ENCODE assay signal across 21 cellular contexts in the genomic region with DNA sequence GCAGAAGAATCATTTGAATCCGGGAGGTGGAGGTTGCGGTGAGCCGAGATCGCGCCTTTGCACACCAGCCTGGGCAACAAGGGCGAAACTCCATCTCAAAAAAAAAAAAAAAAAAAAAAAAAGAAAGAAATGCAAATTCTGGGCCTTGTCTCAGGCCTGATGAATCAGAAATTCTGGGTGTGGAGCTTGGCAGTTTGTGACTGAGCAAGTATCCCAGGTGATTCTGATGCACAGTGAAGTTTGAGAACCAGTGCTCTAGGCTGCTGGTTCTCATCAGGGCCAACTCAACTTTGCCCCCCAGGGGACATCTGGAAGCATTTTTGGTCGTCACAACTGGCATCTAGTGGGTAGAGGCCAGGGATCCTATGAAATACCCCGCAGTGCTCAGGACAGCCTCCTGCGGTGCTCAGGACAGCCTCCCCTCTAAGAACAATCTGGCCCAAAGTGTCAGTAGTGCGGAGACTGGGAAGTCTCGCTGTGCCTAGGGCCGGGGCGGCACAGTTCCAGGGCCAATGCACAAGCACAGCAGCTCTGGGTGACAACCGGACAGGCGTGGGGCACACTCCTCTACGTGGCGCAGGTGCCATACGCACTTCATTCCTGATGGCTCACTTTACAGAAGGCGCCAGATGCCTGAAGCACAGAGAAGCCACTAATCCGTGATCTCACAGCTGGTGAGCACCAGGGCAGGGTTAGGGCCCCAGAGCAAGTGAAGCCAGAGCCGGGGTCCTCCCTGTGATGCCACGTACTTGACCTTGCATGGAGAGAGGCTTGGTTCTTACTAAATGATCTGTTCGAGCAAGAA. TPM values are rescaled to one million over a fixed set of nuclear protein-coding genes. Genes with fewer than 3 reads are reported as not detected.
DNase-seq lines count a peak whose midpoint lies in the region; ATAC-seq, FAIRE-seq and TF ChIP-seq lines count a peak whose summit lies in the region.
"Had no signal": no experiment of that assay in that cellular context is flagged by ENCODE, and none has a peak within 500 bp of the region (broad histone marks: within the 10 kb centered on the region; RNA-seq: fewer than 3 reads in every experiment).

No MANE protein-coding gene starts in this region.

- RAD21 ChIA-PET in GM12878 (lab: Charles Lee; ENCODE audit: unreplicated experiment) = no interaction called here

- H2AFZ ChIP-seq in GM12878 (ENCODE audit: control insufficient read depth, low read depth, low read length) = no peak overlapping the region

- H3K9me3 ChIP-seq in GM12878 (replicated peaks; ENCODE audit: control insufficient read depth, insufficient read depth, low read length) (no peaks in the 10 kb centered on the region), vagina (no peaks in the 10 kb centered on the region)
- H3K9me3 ChIP-seq: Caco-2, neutrophil, right lobe of liver, SJSA1, suprapubic skin had no signal

- H3K9me3 Mint-ChIP-seq in activated naive CD8-positive, alpha-beta T cell treated with anti-CD3 and anti-CD28 coated beads, Interleukin-2, amount 10 ng/mL, durations not matched to agents 7 days and 5 days = no peaks in the 10 kb centered on the region
- no peaks in the 10 kb centered on the region for H3K9me3 Mint-ChIP-seq in activated naive CD8-positive, alpha-beta T cell treated with anti-CD3 and anti-CD28 coated beads for 36 hours
- H3K9me3 Mint-ChIP-seq in stimulated activated memory B cell treated with anti-CD40 and anti-IgM and Interleukin-4, amounts not matched to agents 10 μg/mL and 1 μg/mL and 100 μg/mL, for 72 hours = no peaks in the 10 kb centered on the region
- H3K9me3 Mint-ChIP-seq: activated T-cell treated with anti-CD3 and anti-CD28 coated beads, Interleukin-2, amount 50 U/mL, for 72 hours had no signal

- CTCF ChIA-PET in GM12878 (lab: Yijun Ruan, JAX) = interaction anchor here (0.7 to 3.8 kb wide), 2 partner anchors 122 to 1014 kb away, joined by 10 to 24 read pairs; no protein-coding TSS in a partner anchor

- ATAC-seq in activated naive CD8-positive, alpha-beta T cell treated with anti-CD3 and anti-CD28 coated beads, Interleukin-2, amount 10 ng/mL, durations not matched to agents 7 days and 5 days (ENCODE audit: low read depth) = no peak
- ATAC-seq in GM12878 = no peak
- ATAC-seq in stimulated activated memory B cell treated with anti-CD40 and anti-IgM and Interleukin-4, amounts not matched to agents 10 μg/mL and 1 μg/mL and 100 μg/mL, for 72 hours = peak; percentile 50
- ATAC-seq: activated T-cell treated with anti-CD3 and anti-CD28 coated beads, Interleukin-2, amount 50 U/mL, for 72 hours; right lobe of liver had no signal

- no peak for DNase-seq in activated naive CD8-positive, alpha-beta T cell treated with anti-CD3 and anti-CD28 coated beads, Interleukin-2, amount 10 ng/mL, durations not matched to agents 7 days and 5 days
- no peak for DNase-seq in activated naive CD8-positive, alpha-beta T cell treated with anti-CD3 and anti-CD28 coated beads for 36 hours
- DNase-seq in NCI-H510A (lab: John Stamatoyannopoulos, UW) (peak; percentile 41), GM12878 (ENCODE audit: low read depth, low spot score) (no peak), KG1 (lab: John Stamatoyannopoulos, UW) (no peak), vagina (ENCODE audit: extremely low spot score in 2 of 2) (no peak)
- DNase-seq in stimulated activated CD8-positive, alpha-beta memory T cell treated with anti-CD3 and anti-CD28 coated beads, Interleukin-4, amount 100 ng/mL, for 48 hours = no peak
- DNase-seq: activated CD4-positive, alpha-beta T cell treated with anti-CD3 and anti-CD28 coated beads, Interleukin-2, amount 50 U/mL, for 4 hours; activated T-cell treated with anti-CD3 and anti-CD28 coated beads, Interleukin-2, amount 50 U/mL, for 72 hours; Caco-2; caudate nucleus; islet precursor cell; MM.1S; right lobe of liver; stimulated activated CD4-positive, alpha-beta T cell treated with anti-CD3 and anti-CD28 coated beads, Interleukin-1b, Interleukin-23, amount 100 ng/mL, for 48 hours had no signal

- TF ChIP-seq RAD21 in GM12878 (IDR thresholded peaks at IDR 0.05; ENCODE audit: insufficient read depth, low read depth, low read length) = no peak

- H3K36me3 Mint-ChIP-seq in activated naive CD8-positive, alpha-beta T cell treated with anti-CD3 and anti-CD28 coated beads, Interleukin-2, amount 10 ng/mL, durations not matched to agents 7 days and 5 days = peaks cover 5% of the 10 kb centered on the region
- peaks cover 5% of the 10 kb centered on the region for H3K36me3 Mint-ChIP-seq in activated naive CD8-positive, alpha-beta T cell treated with anti-CD3 and anti-CD28 coated beads for 36 hours
- no peaks in the 10 kb centered on the region for H3K36me3 Mint-ChIP-seq in stimulated activated memory B cell treated with anti-CD40 and anti-IgM and Interleukin-4, amounts not matched to agents 10 μg/mL and 1 μg/mL and 100 μg/mL, for 72 hours

- no peak for TF ChIP-seq CTCF in GM12878 (IDR thresholded peaks at IDR 0.05 in 2 of 3, conservative IDR thresholded peaks at IDR 0.05 in 1 of 3; ENCODE audit: control insufficient read depth in 2 of 3, extremely low read depth in 1 of 3, insufficient read depth in 1 of 3, low read depth in 3 of 3, low read length in 3 of 3)
- TF ChIP-seq CTCF in vagina (IDR thresholded peaks at IDR 0.05) = no peak

- no peak overlapping the region for H3K4me3 Mint-ChIP-seq in activated naive CD8-positive, alpha-beta T cell treated with anti-CD3 and anti-CD28 coated beads, Interleukin-2, amount 10 ng/mL, durations not matched to agents 7 days and 5 days
- no peak overlapping the region for H3K4me3 Mint-ChIP-seq in activated naive CD8-positive, alpha-beta T cell treated with anti-CD3 and anti-CD28 coated beads for 36 hours
- no peak overlapping the region for H3K4me3 Mint-ChIP-seq in stimulated activated memory B cell treated with anti-CD40 and anti-IgM and Interleukin-4, amounts not matched to agents 10 μg/mL and 1 μg/mL and 100 μg/mL, for 72 hours
- H3K4me3 Mint-ChIP-seq: activated T-cell treated with anti-CD3 and anti-CD28 coated beads, Interleukin-2, amount 50 U/mL, for 72 hours had no signal

- peaks cover 0 to 5% of the 10 kb centered on the region in 2 experiments; a peak in 3 of 4 replicates for H3K27me3 ChIP-seq in GM12878 (replicated peaks in 1 of 2; ENCODE audit: control insufficient read depth in 2 of 2, insufficient read depth in 2 of 2, low read length in 1 of 2)
- H3K27me3 ChIP-seq in vagina = no peaks in the 10 kb centered on the region
- H3K27me3 ChIP-seq: right lobe of liver had no signal

- TF ChIP-seq EP300 in GM12878 (IDR thresholded peaks at IDR 0.05; ENCODE audit: borderline replicate concordance in 1 of 2, control insufficient read depth in 1 of 2, low read depth in 2 of 2, low read length in 2 of 2) = no peak

- no TSS peak for BruUV-seq in GM12878 (replicated peaks; lab: Mats Ljungman, UMichigan)

- TF ChIP-seq POLR2A in GM12878 (IDR thresholded peaks at IDR 0.05; ENCODE audit: low read depth, low read length) (no peak), vagina (IDR thresholded peaks at IDR 0.05) (no peak)

- H3K4me3 ChIP-seq in GM12878 (no peak overlapping the region), vagina (no peak overlapping the region)
- H3K4me3 ChIP-seq: right lobe of liver, SJSA1, suprapubic skin had no signal

- H3K9ac ChIP-seq in GM12878 (ENCODE audit: control insufficient read depth, insufficient read depth, low read length) = no peak overlapping the region

- H3K4me1 ChIP-seq in GM12878 (ENCODE audit: control insufficient read depth, insufficient read depth, low read length) (peaks cover 23% of the 10 kb centered on the region), vagina (no peaks in the 10 kb centered on the region)
- H3K4me1 ChIP-seq: Caco-2, right lobe of liver, SJSA1 had no signal

- SMC1A ChIA-PET in GM12878 (lab: Charles Lee; ENCODE audit: uncharacterized antibody, unreplicated experiment) = no interaction called here

- peak overlapping the region; percentile 81 for H3K27ac Mint-ChIP-seq in activated naive CD8-positive, alpha-beta T cell treated with anti-CD3 and anti-CD28 coated beads, Interleukin-2, amount 10 ng/mL, durations not matched to agents 7 days and 5 days
- no peak overlapping the region for H3K27ac Mint-ChIP-seq in activated naive CD8-positive, alpha-beta T cell treated with anti-CD3 and anti-CD28 coated beads for 36 hours
- H3K27ac Mint-ChIP-seq in stimulated activated memory B cell treated with anti-CD40 and anti-IgM and Interleukin-4, amounts not matched to agents 10 μg/mL and 1 μg/mL and 100 μg/mL, for 72 hours = peak overlapping the region; percentile 87
- H3K27ac Mint-ChIP-seq: activated T-cell treated with anti-CD3 and anti-CD28 coated beads, Interleukin-2, amount 50 U/mL, for 72 hours had no signal

- intact Hi-C loops in GM12878 (cut with micrococcal nuclease; ENCODE audit: unreplicated experiment) = no loop called here
- intact Hi-C loops in vagina (cut with DNase I) = no loop called here

- H4K20me1 ChIP-seq in GM12878 (ENCODE audit: control insufficient read depth, insufficient read depth) = no peaks in the 10 kb centered on the region

- H3K27ac ChIP-seq in GM12878 (ENCODE audit: control insufficient read depth, insufficient read depth) = no peak overlapping the region
- no peak overlapping the region for H3K27ac ChIP-seq in vagina
- H3K27ac ChIP-seq: neutrophil, right lobe of liver, SJSA1, suprapubic skin had no signal

- POLR2A ChIA-PET in activated naive CD8-positive, alpha-beta T cell treated with anti-CD3 and anti-CD28 coated beads, Interleukin-2, amount 10 ng/mL, durations not matched to agents 7 days and 5 days (lab: Charles Lee) = interaction anchor here (0.5 to 1.3 kb wide), 2 partner anchors 10 to 139 kb away, joined by 3 to 5 read pairs; no protein-coding TSS in a partner anchor
- POLR2A ChIA-PET in GM12878 (lab: Charles Lee) = no interaction called here

- no peak for FAIRE-seq in GM12878 (lab: Jason Lieb, UNC)
- FAIRE-seq: GM18507, TTC549 had no signal

- peaks cover 54% of the 10 kb centered on the region for H3K4me1 Mint-ChIP-seq in activated naive CD8-positive, alpha-beta T cell treated with anti-CD3 and anti-CD28 coated beads, Interleukin-2, amount 10 ng/mL, durations not matched to agents 7 days and 5 days
- H3K4me1 Mint-ChIP-seq in activated naive CD8-positive, alpha-beta T cell treated with anti-CD3 and anti-CD28 coated beads for 36 hours = peaks cover 54% of the 10 kb centered on the region
- H3K4me1 Mint-ChIP-seq in stimulated activated memory B cell treated with anti-CD40 and anti-IgM and Interleukin-4, amounts not matched to agents 10 μg/mL and 1 μg/mL and 100 μg/mL, for 72 hours = peaks cover 90% of the 10 kb centered on the region

- no peaks in the 10 kb centered on the region for H3K36me3 ChIP-seq in GM12878 (ENCODE audit: control insufficient read depth in 2 of 2, insufficient read depth in 2 of 2, low read length in 1 of 2)
- no peaks in the 10 kb centered on the region for H3K36me3 ChIP-seq in vagina
- H3K36me3 ChIP-seq: neutrophil, right lobe of liver, SJSA1, suprapubic skin had no signal

- H3K79me2 ChIP-seq in GM12878 (ENCODE audit: control insufficient read depth, insufficient read depth, low read length) = no peaks in the 10 kb centered on the region

- no peaks in the 10 kb centered on the region for H3K27me3 Mint-ChIP-seq in activated naive CD8-positive, alpha-beta T cell treated with anti-CD3 and anti-CD28 coated beads, Interleukin-2, amount 10 ng/mL, durations not matched to agents 7 days and 5 days
- no peaks in the 10 kb centered on the region for H3K27me3 Mint-ChIP-seq in activated naive CD8-positive, alpha-beta T cell treated with anti-CD3 and anti-CD28 coated beads for 36 hours
- no peaks in the 10 kb centered on the region for H3K27me3 Mint-ChIP-seq in stimulated activated memory B cell treated with anti-CD40 and anti-IgM and Interleukin-4, amounts not matched to agents 10 μg/mL and 1 μg/mL and 100 μg/mL, for 72 hours

- WGBS in GM12878 (ENCODE audit: insufficient coverage, insufficient replicate concordance, low lambda C conversion rate, missing lambda C conversion rate) = 41% methylated on average over 22 of the region's 23 CpGs

- H3K4me2 ChIP-seq in GM12878 (ENCODE audit: control insufficient read depth, insufficient read depth) = no peak overlapping the region

- in situ Hi-C loops in GM12878 (cut with MboI) = no loop called here

RNA-seq across cellular contexts. Expression of gene SDK2, which starts 55.8 kb away (rescaled TPM):
- total RNA-seq in activated naive CD8-positive, alpha-beta T cell treated with anti-CD3 and anti-CD28 coated beads, Interleukin-2, amount 10 ng/mL, durations not matched to agents 7 days and 5 days = 10 to 100 TPM; 29.3 to 31.1 TPM
- 1 to 10 TPM; 1.4 to 1.6 TPM for total RNA-seq in activated naive CD8-positive, alpha-beta T cell treated with anti-CD3 and anti-CD28 coated beads for 36 hours
- total RNA-seq in GM12878 (2013; cell fraction: nucleolus; rRNA removed) = 0.04 TPM in 1 of 2 replicates, not detected in the other
- total RNA-seq in GM12878 (2014; rRNA removed) = not detected in 2 replicates
- not detected in 2 replicates for total RNA-seq in GM12878 (2014; rRNA removed; fragmentation: Illumina TruSeq; extraction: Trizol)
- 0.08 TPM in 1 of 2 replicates, not detected in the other for total RNA-seq in GM12878 (2021)
- not detected for polyA plus RNA-seq in GM12878 (2011; ENCODE audit: low read depth)
- 0.03 TPM in 1 of 2 replicates, not detected in the other for polyA plus RNA-seq in GM12878 (2011; rRNA removed)
- 0.01 and 0.02 TPM in 2 replicates for polyA plus RNA-seq in GM12878 (2011; cell fraction: cytosol; rRNA removed)
- 0.03 and 0.06 TPM in 2 replicates for polyA plus RNA-seq in GM12878 (2011; cell fraction: nucleus; rRNA removed)
- 0.04 TPM in 2 replicates for polyA plus RNA-seq in GM12878 (2012)
- not detected in 2 replicates for polyA plus RNA-seq in GM12878 (2014; fragmentation: Illumina TruSeq; extraction: Trizol)
- polyA plus RNA-seq in GM12878 (2014; fragmentation: Nextera tagmentation; extraction: Ambion mirVana) = not detected
- not detected in 2 replicates for polyA plus RNA-seq in GM12878 (2014; rRNA removed)
- under 1 TPM in 1 of 2 experiments, not detected in 1; 0.03 TPM for polyA plus RNA-seq in GM12878 (2016; fragmentation: Nextera tagmentation; extraction: Ambion mirVana)
- polyA minus RNA-seq in GM12878 (2011; rRNA and poly(A)+ RNA removed) = under 0.01 TPM in 2 replicates
- not detected in 2 replicates for polyA minus RNA-seq in GM12878 (2011; cell fraction: cytosol; rRNA and poly(A)+ RNA removed)
- under 0.01 TPM in 1 of 2 replicates, not detected in the other for polyA minus RNA-seq in GM12878 (2011; cell fraction: nucleus; rRNA and poly(A)+ RNA removed)
- total RNA-seq in vagina = 1.7 TPM

Comparison
In these comparisons a context has a peak if more than half of its experiments do, and no peak if none do; other contexts are left out.
1. RNA of gene SDK2, which starts 55.8 kb away (total RNA-seq): 29.3 to 31.1 TPM in activated naive CD8-positive, alpha-beta T cell treated with anti-CD3 and anti-CD28 coated beads, Interleukin-2, amount 10 ng/mL, durations not matched to agents 7 days and 5 days; 1.7 TPM in vagina (single experiment), 1.4 to 1.6 TPM in activated naive CD8-positive, alpha-beta T cell treated with anti-CD3 and anti-CD28 coated beads for 36 hours and 0.04 to 0.08 TPM in GM12878; every median in the first group is over 10 times any median in the second.